2 cellular contexts compared by ENCODE assay signal in genomic region chr7:99579281-99579955, GRCh38.
TF ChIP-seq lines count a peak whose summit lies in the region.

No MANE protein-coding gene starts in this region.

TF ChIP-seq in SK-N-SH, 30 proteins besides CTCF, POLR2A, EP300 and RAD21:
- no peak for TF ChIP-seq ZBTB33 (IDR thresholded peaks at IDR 0.05; ENCODE audit: borderline replicate concordance, low read depth)
- no peak for TF ChIP-seq FOXM1 (IDR thresholded peaks at IDR 0.05; ENCODE audit: low read depth)
- TF ChIP-seq RFX5 (IDR thresholded peaks at IDR 0.05; ENCODE audit: low read length) = no peak
- no peak for TF ChIP-seq MXI1 (IDR thresholded peaks at IDR 0.05; ENCODE audit: low read depth, low read length)
- TF ChIP-seq TAF1 (IDR thresholded peaks at IDR 0.05; ENCODE audit: borderline replicate concordance, low read depth, low read length) = no peak
- no peak for TF ChIP-seq ELF1 (IDR thresholded peaks at IDR 0.05)
- TF ChIP-seq PBX3 (IDR thresholded peaks at IDR 0.05) = no peak
- TF ChIP-seq SMC3 (IDR thresholded peaks at IDR 0.05; ENCODE audit: low read depth, low read length) = no peak
- TF ChIP-seq IRF3 (IDR thresholded peaks at IDR 0.05; ENCODE audit: low read depth, low read length) = no peak
- no peak for TF ChIP-seq TEAD4 (IDR thresholded peaks at IDR 0.05; ENCODE audit: borderline replicate concordance, insufficient read depth)
- no peak for TF ChIP-seq NRF1 (IDR thresholded peaks at IDR 0.05; ENCODE audit: low read depth, low read length)
- TF ChIP-seq NFIC (IDR thresholded peaks at IDR 0.05; ENCODE audit: borderline replicate concordance) = no peak
- no peak for TF ChIP-seq USF1 (IDR thresholded peaks at IDR 0.05; ENCODE audit: borderline replicate concordance, low read depth)
TF ChIP-seq in SK-N-SH: peak in this region for 0.

TF ChIP-seq in SK-N-SH treated with all-trans-retinoic acid at 6 μM for 48 hours, 23 proteins besides CTCF, POLR2A, EP300 and RAD21 (continued from another document):
- TF ChIP-seq ZFP3 (CRISPR knock-in tag; IDR thresholded peaks at IDR 0.05) = no peak
- no peak for TF ChIP-seq ZNF70 (CRISPR knock-in tag; IDR thresholded peaks at IDR 0.05)
- TF ChIP-seq SNAI2 (CRISPR knock-in tag; IDR thresholded peaks at IDR 0.05) = no peak
- no peak for TF ChIP-seq ZNF565 (CRISPR knock-in tag; conservative IDR thresholded peaks at IDR 0.05; ENCODE audit: low read depth)
TF ChIP-seq in SK-N-SH treated with all-trans-retinoic acid at 6 μM for 48 hours: peak in this region for 0.
